Comparison of ENCODE assay signal across 1 cellular context in the genomic region with DNA sequence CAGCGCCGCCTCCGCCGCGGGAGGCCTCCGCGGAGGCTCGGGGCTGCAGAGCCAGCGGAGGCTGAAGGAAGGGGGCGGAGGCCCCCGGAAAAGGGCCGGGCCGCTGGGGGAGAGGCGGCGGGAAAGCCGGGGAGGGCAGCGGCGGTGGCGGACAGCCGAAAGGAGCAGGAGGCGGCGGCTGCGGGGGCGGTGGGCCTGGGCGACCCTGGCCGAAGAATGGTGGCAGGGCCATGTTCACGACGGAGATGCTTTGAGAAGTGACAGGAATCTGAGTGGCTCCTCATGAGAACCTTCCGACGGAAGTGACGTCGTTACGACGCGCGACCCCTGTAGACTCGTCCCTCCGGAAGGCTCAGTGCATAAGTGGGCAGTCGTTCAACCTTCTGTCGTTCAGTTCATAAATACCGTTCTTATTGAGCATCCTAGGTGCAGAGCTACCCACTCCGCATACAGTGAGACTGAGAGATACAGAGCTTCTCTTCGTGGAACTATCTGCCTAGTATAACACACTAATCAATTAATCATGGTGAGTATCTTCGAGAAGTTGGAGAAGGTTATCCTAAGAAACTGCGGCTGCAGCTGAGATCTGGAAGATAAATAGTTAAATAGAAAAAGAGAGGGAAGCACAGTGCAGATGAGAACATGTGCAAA.
TF ChIP-seq lines count a peak whose summit lies in the region.

PDCD7 (minus strand) TSS at position 259 of the 651 bp plus-strand sequence; CDS start at position 232, 27 bp downstream.

TF ChIP-seq in K562, 482 proteins besides CTCF, POLR2A, EP300 and RAD21 (continued from another document and continues in another):
- TF ChIP-seq, protein P1, sequence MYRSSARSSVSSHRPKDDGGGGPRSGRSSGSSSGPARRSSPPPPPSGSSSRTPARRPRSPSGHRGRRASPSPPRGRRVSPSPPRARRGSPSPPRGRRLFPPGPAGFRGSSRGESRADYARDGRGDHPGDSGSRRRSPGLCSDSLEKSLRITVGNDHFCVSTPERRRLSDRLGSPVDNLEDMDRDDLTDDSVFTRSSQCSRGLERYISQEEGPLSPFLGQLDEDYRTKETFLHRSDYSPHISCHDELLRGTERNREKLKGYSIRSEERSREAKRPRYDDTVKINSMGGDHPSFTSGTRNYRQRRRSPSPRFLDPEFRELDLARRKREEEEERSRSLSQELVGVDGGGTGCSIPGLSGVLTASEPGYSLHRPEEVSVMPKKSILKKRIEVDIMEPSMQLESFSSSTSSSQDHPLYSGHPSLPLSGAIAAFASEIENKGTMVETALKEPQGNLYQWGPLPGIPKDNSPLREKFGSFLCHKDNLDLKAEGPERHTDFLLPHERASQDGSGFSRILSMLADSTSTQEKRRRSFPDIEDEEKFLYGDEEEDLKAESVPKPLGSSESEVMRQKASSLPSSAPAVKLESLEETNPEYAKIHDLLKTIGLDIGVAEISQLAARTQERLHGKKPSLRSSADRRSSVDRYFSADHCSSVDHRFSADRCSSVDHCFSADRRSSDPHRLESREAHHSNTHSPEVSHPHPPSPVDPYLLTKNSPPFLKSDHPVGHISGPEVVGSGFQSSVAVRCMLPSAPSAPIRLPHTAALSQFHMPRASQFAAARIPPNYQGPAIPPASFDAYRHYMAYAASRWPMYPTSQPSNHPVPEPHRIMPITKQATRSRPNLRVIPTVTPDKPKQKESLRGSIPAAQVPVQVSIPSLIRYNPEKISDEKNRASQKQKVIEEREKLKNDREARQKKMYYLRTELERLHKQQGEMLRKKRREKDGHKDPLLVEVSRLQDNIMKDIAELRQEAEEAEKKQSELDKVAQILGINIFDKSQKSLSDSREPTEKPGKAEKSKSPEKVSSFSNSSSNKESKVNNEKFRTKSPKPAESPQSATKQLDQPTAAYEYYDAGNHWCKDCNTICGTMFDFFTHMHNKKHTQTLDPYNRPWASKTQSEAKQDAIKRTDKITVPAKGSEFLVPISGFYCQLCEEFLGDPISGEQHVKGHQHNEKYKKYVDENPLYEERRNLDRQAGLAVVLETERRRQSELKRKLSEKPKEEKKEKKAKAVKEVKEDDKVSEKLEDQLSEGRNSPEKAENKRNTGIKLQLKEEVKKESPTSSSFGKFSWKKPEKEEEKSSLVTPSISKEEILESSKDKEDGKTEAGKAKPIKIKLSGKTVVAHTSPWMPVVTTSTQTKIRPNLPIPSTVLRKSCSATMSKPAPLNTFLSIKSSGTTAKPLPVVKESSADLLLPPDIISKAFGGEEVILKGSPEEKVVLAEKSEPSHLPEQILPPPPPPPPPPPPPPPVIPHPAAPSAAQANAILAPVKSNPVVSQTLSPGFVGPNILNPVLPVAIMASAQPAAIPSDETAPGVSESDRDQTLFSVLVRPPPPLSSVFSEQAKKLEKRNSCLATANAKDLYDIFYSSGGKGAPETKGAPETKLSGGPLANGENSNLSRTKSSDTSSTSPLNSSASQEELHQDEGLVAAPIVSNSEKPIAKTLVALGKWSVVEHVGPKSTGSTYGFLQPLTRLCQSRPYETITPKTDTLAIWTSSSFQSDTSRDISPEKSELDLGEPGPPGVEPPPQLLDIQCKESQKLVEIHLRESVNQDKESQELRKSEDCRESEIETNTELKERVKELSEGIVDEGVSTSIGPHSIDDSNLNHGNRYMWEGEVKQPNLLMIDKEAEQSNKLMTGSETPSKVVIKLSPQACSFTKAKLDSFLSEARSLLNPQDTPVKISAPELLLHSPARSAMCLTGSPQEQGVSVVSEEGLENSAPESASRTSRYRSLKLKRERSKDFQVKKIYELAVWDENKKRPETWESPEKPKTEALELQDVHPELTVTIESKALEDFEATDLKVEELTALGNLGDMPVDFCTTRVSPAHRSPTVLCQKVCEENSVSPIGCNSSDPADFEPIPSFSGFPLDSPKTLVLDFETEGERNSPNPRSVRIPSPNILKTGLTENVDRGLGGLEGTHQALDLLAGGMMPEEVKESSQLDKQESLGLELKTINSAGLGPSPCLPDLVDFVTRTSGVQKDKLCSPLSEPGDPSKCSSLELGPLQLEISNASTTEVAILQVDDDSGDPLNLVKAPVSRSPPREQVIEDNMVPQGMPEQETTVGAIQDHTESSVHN (IDR thresholded peaks at IDR 0.05; ENCODE audit: borderline replicate concordance in 1 of 2, low read depth in 1 of 2) = no peak
- TF ChIP-seq AFF4 (CRISPR knock-in tag; IDR thresholded peaks at IDR 0.05) (no peak), BACH1 (tag; IDR thresholded peaks at IDR 0.05) (no peak), CREB3L1 (IDR thresholded peaks at IDR 0.05; ENCODE audit: borderline replicate concordance, low read depth) (peak; percentile 54; the same call in 1 of the 2 replicates), VEZF1 (CRISPR knock-in tag; IDR thresholded peaks at IDR 0.05) (peak; percentile 89), ESRRA (IDR thresholded peaks at IDR 0.05; ENCODE audit: borderline replicate concordance, low read depth) (peak; percentile 52; the same call in 1 of the 2 replicates), POLR2G (IDR thresholded peaks at IDR 0.05; ENCODE audit: low read depth, low read length) (peak; percentile 83), ZNF740 (CRISPR knock-in tag; IDR thresholded peaks at IDR 0.05) (no peak), ZNF740 (tag; IDR thresholded peaks at IDR 0.05) (no peak), PHB2 (IDR thresholded peaks at IDR 0.05; ENCODE audit: low read depth) (no peak), FOXM1 (IDR thresholded peaks at IDR 0.05; ENCODE audit: low read depth) (no peak), FOXM1 (CRISPR knock-in tag; IDR thresholded peaks at IDR 0.05; ENCODE audit: low read depth) (no peak), NR3C1 (CRISPR knock-in tag; IDR thresholded peaks at IDR 0.05) (no peak), ZNF384 (IDR thresholded peaks at IDR 0.05; ENCODE audit: low read depth, low read length) (no peak), MEF2D (tag; conservative IDR thresholded peaks at IDR 0.05; ENCODE audit: low read depth) (no peak), PRPF4 (IDR thresholded peaks at IDR 0.05; ENCODE audit: insufficient read depth, low read depth, low read length, poor library complexity, severe bottlenecking) (no peak), SNRNP70 (optimal IDR thresholded peaks at IDR 0.05; ENCODE audit: low read depth, low read length) (no peak), NONO (IDR thresholded peaks at IDR 0.05; ENCODE audit: low read depth in 2 of 2, low read length in 1 of 2) (peak in 1 of 2 experiments; percentile 21; a peak in 1 of 4 replicates), ZNF280B (CRISPR knock-in tag; IDR thresholded peaks at IDR 0.05) (no peak), SMAD3 (CRISPR knock-in tag; conservative IDR thresholded peaks at IDR 0.05) (no peak), EP400 (IDR thresholded peaks at IDR 0.05) (peak; percentile 63), SMARCC2 (IDR thresholded peaks at IDR 0.05; ENCODE audit: low read depth) (no peak)
- TF ChIP-seq, protein P2, sequence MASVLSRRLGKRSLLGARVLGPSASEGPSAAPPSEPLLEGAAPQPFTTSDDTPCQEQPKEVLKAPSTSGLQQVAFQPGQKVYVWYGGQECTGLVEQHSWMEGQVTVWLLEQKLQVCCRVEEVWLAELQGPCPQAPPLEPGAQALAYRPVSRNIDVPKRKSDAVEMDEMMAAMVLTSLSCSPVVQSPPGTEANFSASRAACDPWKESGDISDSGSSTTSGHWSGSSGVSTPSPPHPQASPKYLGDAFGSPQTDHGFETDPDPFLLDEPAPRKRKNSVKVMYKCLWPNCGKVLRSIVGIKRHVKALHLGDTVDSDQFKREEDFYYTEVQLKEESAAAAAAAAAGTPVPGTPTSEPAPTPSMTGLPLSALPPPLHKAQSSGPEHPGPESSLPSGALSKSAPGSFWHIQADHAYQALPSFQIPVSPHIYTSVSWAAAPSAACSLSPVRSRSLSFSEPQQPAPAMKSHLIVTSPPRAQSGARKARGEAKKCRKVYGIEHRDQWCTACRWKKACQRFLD (CRISPR knock-in tag; IDR thresholded peaks at IDR 0.05) = no peak
- TF ChIP-seq, protein P3, sequence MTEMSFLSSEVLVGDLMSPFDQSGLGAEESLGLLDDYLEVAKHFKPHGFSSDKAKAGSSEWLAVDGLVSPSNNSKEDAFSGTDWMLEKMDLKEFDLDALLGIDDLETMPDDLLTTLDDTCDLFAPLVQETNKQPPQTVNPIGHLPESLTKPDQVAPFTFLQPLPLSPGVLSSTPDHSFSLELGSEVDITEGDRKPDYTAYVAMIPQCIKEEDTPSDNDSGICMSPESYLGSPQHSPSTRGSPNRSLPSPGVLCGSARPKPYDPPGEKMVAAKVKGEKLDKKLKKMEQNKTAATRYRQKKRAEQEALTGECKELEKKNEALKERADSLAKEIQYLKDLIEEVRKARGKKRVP (CRISPR knock-in tag; IDR thresholded peaks at IDR 0.05) = no peak
- TF ChIP-seq, protein P4, sequence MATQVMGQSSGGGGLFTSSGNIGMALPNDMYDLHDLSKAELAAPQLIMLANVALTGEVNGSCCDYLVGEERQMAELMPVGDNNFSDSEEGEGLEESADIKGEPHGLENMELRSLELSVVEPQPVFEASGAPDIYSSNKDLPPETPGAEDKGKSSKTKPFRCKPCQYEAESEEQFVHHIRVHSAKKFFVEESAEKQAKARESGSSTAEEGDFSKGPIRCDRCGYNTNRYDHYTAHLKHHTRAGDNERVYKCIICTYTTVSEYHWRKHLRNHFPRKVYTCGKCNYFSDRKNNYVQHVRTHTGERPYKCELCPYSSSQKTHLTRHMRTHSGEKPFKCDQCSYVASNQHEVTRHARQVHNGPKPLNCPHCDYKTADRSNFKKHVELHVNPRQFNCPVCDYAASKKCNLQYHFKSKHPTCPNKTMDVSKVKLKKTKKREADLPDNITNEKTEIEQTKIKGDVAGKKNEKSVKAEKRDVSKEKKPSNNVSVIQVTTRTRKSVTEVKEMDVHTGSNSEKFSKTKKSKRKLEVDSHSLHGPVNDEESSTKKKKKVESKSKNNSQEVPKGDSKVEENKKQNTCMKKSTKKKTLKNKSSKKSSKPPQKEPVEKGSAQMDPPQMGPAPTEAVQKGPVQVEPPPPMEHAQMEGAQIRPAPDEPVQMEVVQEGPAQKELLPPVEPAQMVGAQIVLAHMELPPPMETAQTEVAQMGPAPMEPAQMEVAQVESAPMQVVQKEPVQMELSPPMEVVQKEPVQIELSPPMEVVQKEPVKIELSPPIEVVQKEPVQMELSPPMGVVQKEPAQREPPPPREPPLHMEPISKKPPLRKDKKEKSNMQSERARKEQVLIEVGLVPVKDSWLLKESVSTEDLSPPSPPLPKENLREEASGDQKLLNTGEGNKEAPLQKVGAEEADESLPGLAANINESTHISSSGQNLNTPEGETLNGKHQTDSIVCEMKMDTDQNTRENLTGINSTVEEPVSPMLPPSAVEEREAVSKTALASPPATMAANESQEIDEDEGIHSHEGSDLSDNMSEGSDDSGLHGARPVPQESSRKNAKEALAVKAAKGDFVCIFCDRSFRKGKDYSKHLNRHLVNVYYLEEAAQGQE (CRISPR knock-in tag; IDR thresholded peaks at IDR 0.05; ENCODE audit: low read depth) = no peak
